In genomic region chr10:5364365-5364764, GRCh38 we compare ENCODE assay signal across 29 cellular contexts. TPM values are rescaled to one million over a fixed set of nuclear protein-coding genes. Genes with fewer than 3 reads are reported as not detected.
"Had no signal": no experiment of that assay in that cellular context is flagged by ENCODE, and none has a peak within 500 bp of the region (broad histone marks: within the 10 kb centered on the region; RNA-seq: fewer than 3 reads in every experiment).

No MANE protein-coding gene starts in this region.

- H3K27ac ChIP-seq: breast epithelium, heart right ventricle, psoas muscle, spleen, thoracic aorta, upper lobe of left lung had no signal

- H3K36me3 ChIP-seq: breast epithelium, heart right ventricle, spleen, thoracic aorta, upper lobe of left lung had no signal

- H3K27me3 ChIP-seq: upper lobe of left lung had no signal

- H3K4me1 ChIP-seq: breast epithelium, heart right ventricle, psoas muscle, spleen, upper lobe of left lung had no signal

- DNase-seq: activated CD4-positive, alpha-beta T cell treated with anti-CD3 and anti-CD28 coated beads for 4 hours; activated CD4-positive, alpha-beta T cell treated with anti-CD3 and anti-CD28 coated beads, Interleukin-2, amount 50 U/mL, for 48 hours; activated CD4-positive, CD25-positive, alpha-beta regulatory T cell; activated CD8-positive, alpha-beta memory T cell treated with anti-CD3 and anti-CD28 coated beads, Interleukin-2, amount 50 U/mL, for 48 hours; activated naive CD4-positive, alpha-beta T cell; activated naive CD8-positive, alpha-beta T cell treated with anti-CD3 and anti-CD28 coated beads for 36 hours; activated T-cell treated with anti-CD3 and anti-CD28 coated beads, Interleukin-2, amount 50 U/mL, for 4 hours; amniotic stem cell; endodermal cell; heart right ventricle; naive thymus-derived CD8-positive, alpha-beta T cell; psoas muscle; spleen; stimulated activated CD4-positive, alpha-beta T cell treated with anti-CD3 and anti-CD28 coated beads, Interleukin-4, amount 100 ng/mL, for 24 hours; stimulated activated naive CD4-positive, alpha-beta T cell treated with Interleukin-2 at 50 U/mL for 16 hours; T-cell had no signal

- ATAC-seq: activated T-cell treated with anti-CD3 and anti-CD28 coated beads, Interleukin-2, amount 50 U/mL, for 4 hours; heart right ventricle; left lobe of liver; naive thymus-derived CD8-positive, alpha-beta T cell; psoas muscle; sciatic nerve; T-cell had no signal

- H3K9me3 ChIP-seq: breast epithelium, heart right ventricle, psoas muscle, spleen, thoracic aorta, upper lobe of left lung had no signal

- FAIRE-seq: colon, keratinocyte had no signal

- H3K4me3 ChIP-seq: breast epithelium, heart right ventricle, psoas muscle, spleen, thoracic aorta had no signal

RNA-seq across cellular contexts. Expression of gene UCN3, which starts 0.4 kb away (rescaled TPM):
- total RNA-seq: activated CD8-positive, alpha-beta memory T cell treated with anti-CD3 and anti-CD28 coated beads for 36 hours; activated naive CD8-positive, alpha-beta T cell treated with anti-CD3 and anti-CD28 coated beads for 36 hours; activated T-cell treated with anti-CD3 and anti-CD28 coated beads, Interleukin-2, amount 50 U/mL, for 4 hours; activated T-helper 2 cell treated with anti-CD3 and anti-CD28 coated beads, Interferon-gamma antibody, Interleukin-2, Interleukin-4, amounts not matched to agents 10 μg/mL and 5 μg/mL and 100 μg/mL, durations not matched to agents 14 hours and 24 hours and 36 hours; breast epithelium; dermis microvascular lymphatic vessel endothelial cell; endodermal cell; fibroblast of villous mesenchyme; heart right ventricle; left lobe of liver; lung microvascular endothelial cell; naive thymus-derived CD8-positive, alpha-beta T cell; osteocyte; psoas muscle; sciatic nerve; spleen; T-cell; thoracic aorta had no signal
- polyA plus RNA-seq: heart right ventricle; keratinocyte; naive thymus-derived CD8-positive, alpha-beta T cell; psoas muscle; spleen had no signal

RNA-seq across cellular contexts. Expression of gene TUBAL3, which starts 40.3 kb away (rescaled TPM):
- total RNA-seq: activated CD8-positive, alpha-beta memory T cell treated with anti-CD3 and anti-CD28 coated beads for 36 hours; activated naive CD8-positive, alpha-beta T cell treated with anti-CD3 and anti-CD28 coated beads for 36 hours; activated T-cell treated with anti-CD3 and anti-CD28 coated beads, Interleukin-2, amount 50 U/mL, for 4 hours; activated T-helper 2 cell treated with anti-CD3 and anti-CD28 coated beads, Interferon-gamma antibody, Interleukin-2, Interleukin-4, amounts not matched to agents 10 μg/mL and 5 μg/mL and 100 μg/mL, durations not matched to agents 14 hours and 24 hours and 36 hours; dermis microvascular lymphatic vessel endothelial cell; endodermal cell; fibroblast of villous mesenchyme; left lobe of liver; lung microvascular endothelial cell; naive thymus-derived CD8-positive, alpha-beta T cell; osteocyte; spleen; T-cell; thoracic aorta had no signal
- polyA plus RNA-seq: naive thymus-derived CD8-positive, alpha-beta T cell; spleen had no signal
